Comparison of ENCODE assay signal across 1 cellular context in genomic region chr1:50970927-50971582, GRCh38.
TF ChIP-seq lines count a peak whose summit lies in the region.

No MANE protein-coding gene starts in this region.

TF ChIP-seq in H1, 55 proteins besides CTCF, POLR2A, EP300 and RAD21 (continued from another document):
- TF ChIP-seq, protein P1, sequence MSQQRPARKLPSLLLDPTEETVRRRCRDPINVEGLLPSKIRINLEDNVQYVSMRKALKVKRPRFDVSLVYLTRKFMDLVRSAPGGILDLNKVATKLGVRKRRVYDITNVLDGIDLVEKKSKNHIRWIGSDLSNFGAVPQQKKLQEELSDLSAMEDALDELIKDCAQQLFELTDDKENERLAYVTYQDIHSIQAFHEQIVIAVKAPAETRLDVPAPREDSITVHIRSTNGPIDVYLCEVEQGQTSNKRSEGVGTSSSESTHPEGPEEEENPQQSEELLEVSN (IDR thresholded peaks at IDR 0.05) = no peak
- no peak for TF ChIP-seq NRF1 (IDR thresholded peaks at IDR 0.05; ENCODE audit: low read depth, low read length)
